39 cellular contexts compared by ENCODE assay signal in genomic region chr19:22260499-22260898, GRCh38. TPM values are rescaled to one million over a fixed set of nuclear protein-coding genes. Genes with fewer than 3 reads are reported as not detected.
"Had no signal": no experiment of that assay in that cellular context is flagged by ENCODE, and none has a peak within 500 bp of the region (broad histone marks: within the 10 kb centered on the region; RNA-seq: fewer than 3 reads in every experiment).

No MANE protein-coding gene starts in this region.

- H3K36me3 Mint-ChIP-seq: activated naive CD4-positive, alpha-beta T cell treated with anti-CD3 and anti-CD28 coated beads, Interleukin-2, amount 50 U/mL, for 24 hours; activated naive CD8-positive, alpha-beta T cell; activated naive CD8-positive, alpha-beta T cell treated with anti-CD3 and anti-CD28 coated beads, Interleukin-2, amount 10 ng/mL, durations not matched to agents 7 days and 5 days; brain had no signal

- H3K9me3 ChIP-seq: ascending aorta had no signal

- H3K27ac Mint-ChIP-seq: activated B cell treated with CpG ODN at 0.5 μM for 24 hours; activated CD4-positive, alpha-beta memory T cell treated with anti-CD3 and anti-CD28 coated beads, Interleukin-2, amount 10 ng/mL, durations not matched to agents 7 days and 5 days; activated CD4-positive, alpha-beta T cell treated with anti-CD3 and anti-CD28 coated beads, Interleukin-2, amount 10 ng/mL, durations not matched to agents 7 days and 5 days; activated naive CD4-positive, alpha-beta T cell treated with anti-CD3 and anti-CD28 coated beads for 36 hours; activated naive CD4-positive, alpha-beta T cell treated with anti-CD3 and anti-CD28 coated beads, Interleukin-2, amount 50 U/mL, for 24 hours; activated naive CD8-positive, alpha-beta T cell; activated naive CD8-positive, alpha-beta T cell treated with anti-CD3 and anti-CD28 coated beads, Interleukin-2, amount 10 ng/mL, durations not matched to agents 7 days and 5 days; activated naive CD8-positive, alpha-beta T cell treated with anti-CD3 and anti-CD28 coated beads, Interleukin-2, amount 50 U/mL, for 24 hours; activated T-cell treated with anti-CD3 and anti-CD28 coated beads, Interleukin-2, amount 50 U/mL, for 72 hours; activated T-helper 1 cell treated with anti-CD3 and anti-CD28 coated beads, Interleukin-12 subunit alpha, Interleukin-12 subunit beta, Interleukin-2, Interleukin-4 antibody, amounts not matched to agents 30 ng/mL and 10 ng/mL and 1 ng/mL, durations not matched to agents 14 hours and 24 hours and 36 hours; activated T-helper 17 cell treated with anti-CD3 and anti-CD28 coated beads, Interleukin-2, amount 50 U/mL, for 72 hours; brain; T-helper 17 cell; T-helper 2 cell treated with Interferon-gamma antibody and Interleukin-4, amounts not matched to agents 5 μg/mL and 100 μg/mL, for 36 hours had no signal

- H3K4me1 ChIP-seq: ascending aorta had no signal

- DNase-seq: activated B cell treated with CpG ODN at 0.5 μM for 24 hours; activated CD4-positive, alpha-beta memory T cell treated with anti-CD3 and anti-CD28 coated beads, Interleukin-2, amount 10 ng/mL, durations not matched to agents 7 days and 5 days; activated CD4-positive, alpha-beta T cell treated with anti-CD3 and anti-CD28 coated beads for 4 hours; activated CD4-positive, alpha-beta T cell treated with anti-CD3 and anti-CD28 coated beads, Interleukin-2, amount 10 ng/mL, durations not matched to agents 7 days and 5 days; activated CD4-positive, alpha-beta T cell treated with anti-CD3 and anti-CD28 coated beads, Interleukin-2, amount 50 U/mL, for 48 hours; activated CD4-positive, CD25-positive, alpha-beta regulatory T cell treated with anti-CD3 and anti-CD28 coated beads, Interleukin-2, amount 50 U/mL, for 72 hours; activated CD8-positive, alpha-beta memory T cell treated with anti-CD3 and anti-CD28 coated beads, Interleukin-2, amount 50 U/mL, for 4 hours; activated effector memory CD4-positive, alpha-beta T cell treated with anti-CD3 and anti-CD28 coated beads, Interleukin-2, amount 50 U/mL, for 16 hours; activated gamma-delta T cell treated with Interleukin-2 at 50 U/mL for 16 hours; activated naive CD4-positive, alpha-beta T cell; activated naive CD4-positive, alpha-beta T cell treated with anti-CD3 and anti-CD28 coated beads for 36 hours; activated naive CD8-positive, alpha-beta T cell treated with anti-CD3 and anti-CD28 coated beads, Interleukin-2, amount 10 ng/mL, durations not matched to agents 7 days and 5 days; activated naive CD8-positive, alpha-beta T cell treated with anti-CD3 and anti-CD28 coated beads, Interleukin-2, amount 50 U/mL, for 24 hours; activated T-cell treated with anti-CD3 and anti-CD28 coated beads for 4 hours; activated T-cell treated with anti-CD3 and anti-CD28 coated beads, Interleukin-2, amount 50 U/mL, for 1 hour; activated T-cell treated with anti-CD3 and anti-CD28 coated beads, Interleukin-2, amount 50 U/mL, for 4 hours; activated T-cell treated with anti-CD3 and anti-CD28 coated beads, Interleukin-2, amount 50 U/mL, for 72 hours; amygdala; anterior cingulate cortex; caudate nucleus; cerebellar nuclear complex; T-helper 17 cell; T-helper 9 cell had no signal

- H3K27me3 Mint-ChIP-seq: activated B cell treated with CpG ODN at 0.5 μM for 24 hours; activated CD4-positive, alpha-beta memory T cell treated with anti-CD3 and anti-CD28 coated beads, Interleukin-2, amount 10 ng/mL, durations not matched to agents 7 days and 5 days; activated CD4-positive, alpha-beta T cell treated with anti-CD3 and anti-CD28 coated beads, Interleukin-2, amount 10 ng/mL, durations not matched to agents 7 days and 5 days; activated naive CD8-positive, alpha-beta T cell; activated naive CD8-positive, alpha-beta T cell treated with anti-CD3 and anti-CD28 coated beads, Interleukin-2, amount 10 ng/mL, durations not matched to agents 7 days and 5 days; activated naive CD8-positive, alpha-beta T cell treated with anti-CD3 and anti-CD28 coated beads, Interleukin-2, amount 50 U/mL, for 24 hours; activated T-helper 17 cell treated with anti-CD3 and anti-CD28 coated beads, Interleukin-2, amount 50 U/mL, for 72 hours; brain; central memory CD8-positive, alpha-beta T cell; T-helper 17 cell had no signal

- FAIRE-seq: bronchial epithelial cell, TTC549 had no signal

- ATAC-seq: activated naive CD8-positive, alpha-beta T cell treated with anti-CD3 and anti-CD28 coated beads, Interleukin-2, amount 50 U/mL, for 24 hours; activated T-cell treated with anti-CD3 and anti-CD28 coated beads, Interleukin-2, amount 50 U/mL, for 4 hours; activated T-cell treated with anti-CD3 and anti-CD28 coated beads, Interleukin-2, amount 50 U/mL, for 72 hours; activated T-helper 17 cell treated with anti-CD3 and anti-CD28 coated beads, Interleukin-2, amount 50 U/mL, for 72 hours; T-helper 17 cell had no signal

- H3K36me3 ChIP-seq: ascending aorta, cardiac muscle cell had no signal

- H3K4me3 ChIP-seq: ascending aorta, cardiac muscle cell had no signal

- H3K4me1 Mint-ChIP-seq: activated B cell treated with CpG ODN at 0.5 μM for 24 hours; activated CD4-positive, alpha-beta memory T cell treated with anti-CD3 and anti-CD28 coated beads, Interleukin-2, amount 10 ng/mL, durations not matched to agents 7 days and 5 days; activated CD4-positive, alpha-beta T cell treated with anti-CD3 and anti-CD28 coated beads, Interleukin-2, amount 10 ng/mL, durations not matched to agents 7 days and 5 days; activated naive CD4-positive, alpha-beta T cell treated with anti-CD3 and anti-CD28 coated beads, Interleukin-2, amount 50 U/mL, for 24 hours; activated naive CD8-positive, alpha-beta T cell treated with anti-CD3 and anti-CD28 coated beads, Interleukin-2, amount 10 ng/mL, durations not matched to agents 7 days and 5 days; activated naive CD8-positive, alpha-beta T cell treated with anti-CD3 and anti-CD28 coated beads, Interleukin-2, amount 50 U/mL, for 24 hours; activated T-helper 17 cell treated with anti-CD3 and anti-CD28 coated beads, Interleukin-2, amount 50 U/mL, for 72 hours; brain; central memory CD8-positive, alpha-beta T cell; T-helper 17 cell had no signal

- H3K27me3 ChIP-seq: ascending aorta, cardiac muscle cell had no signal

- H3K4me3 Mint-ChIP-seq: activated B cell treated with CpG ODN at 0.5 μM for 24 hours; activated CD4-positive, alpha-beta memory T cell treated with anti-CD3 and anti-CD28 coated beads, Interleukin-2, amount 10 ng/mL, durations not matched to agents 7 days and 5 days; activated CD4-positive, alpha-beta T cell treated with anti-CD3 and anti-CD28 coated beads, Interleukin-2, amount 10 ng/mL, durations not matched to agents 7 days and 5 days; activated naive CD4-positive, alpha-beta T cell treated with anti-CD3 and anti-CD28 coated beads for 36 hours; activated naive CD4-positive, alpha-beta T cell treated with anti-CD3 and anti-CD28 coated beads, Interleukin-2, amount 50 U/mL, for 24 hours; activated naive CD8-positive, alpha-beta T cell; activated naive CD8-positive, alpha-beta T cell treated with anti-CD3 and anti-CD28 coated beads, Interleukin-2, amount 10 ng/mL, durations not matched to agents 7 days and 5 days; activated naive CD8-positive, alpha-beta T cell treated with anti-CD3 and anti-CD28 coated beads, Interleukin-2, amount 50 U/mL, for 24 hours; activated T-cell treated with anti-CD3 and anti-CD28 coated beads, Interleukin-2, amount 50 U/mL, for 4 hours; activated T-cell treated with anti-CD3 and anti-CD28 coated beads, Interleukin-2, amount 50 U/mL, for 72 hours; activated T-helper 1 cell treated with anti-CD3 and anti-CD28 coated beads, Interleukin-12 subunit alpha, Interleukin-12 subunit beta, Interleukin-2, Interleukin-4 antibody, amounts not matched to agents 30 ng/mL and 10 ng/mL and 1 ng/mL, durations not matched to agents 14 hours and 24 hours and 36 hours; activated T-helper 17 cell treated with anti-CD3 and anti-CD28 coated beads, Interleukin-2, amount 50 U/mL, for 72 hours; brain; central memory CD8-positive, alpha-beta T cell; T-helper 17 cell; T-helper 2 cell treated with Interferon-gamma antibody and Interleukin-4, amounts not matched to agents 5 μg/mL and 100 μg/mL, for 36 hours had no signal

- H3K27ac ChIP-seq: ascending aorta, cardiac muscle cell, VCaP had no signal

RNA-seq across cellular contexts. Expression of gene ZNF729, which starts 25.7 kb away (rescaled TPM):
- total RNA-seq: activated B cell treated with CpG ODN at 0.5 μM for 24 hours; activated CD4-positive, alpha-beta memory T cell treated with anti-CD3 and anti-CD28 coated beads, Interleukin-2, amount 10 ng/mL, durations not matched to agents 7 days and 5 days; activated CD4-positive, alpha-beta T cell treated with anti-CD3 and anti-CD28 coated beads, Interleukin-2, amount 10 ng/mL, durations not matched to agents 7 days and 5 days; activated CD8-positive, alpha-beta memory T cell treated with anti-CD3 and anti-CD28 coated beads for 36 hours; activated naive CD4-positive, alpha-beta T cell treated with anti-CD3 and anti-CD28 coated beads for 36 hours; activated naive CD8-positive, alpha-beta T cell treated with anti-CD3 and anti-CD28 coated beads, Interleukin-2, amount 10 ng/mL, durations not matched to agents 7 days and 5 days; activated T-cell treated with anti-CD3 and anti-CD28 coated beads, Interleukin-2, amount 50 U/mL, for 4 hours; activated T-cell treated with anti-CD3 and anti-CD28 coated beads, Interleukin-2, amount 50 U/mL, for 72 hours; activated T-helper 1 cell treated with anti-CD3 and anti-CD28 coated beads, Interleukin-12 subunit alpha, Interleukin-12 subunit beta, Interleukin-2, Interleukin-4 antibody, amounts not matched to agents 30 ng/mL and 10 ng/mL and 1 ng/mL, durations not matched to agents 14 hours and 24 hours and 36 hours; activated T-helper 17 cell treated with anti-CD3 and anti-CD28 coated beads, Interleukin-2, amount 50 U/mL, for 72 hours; ascending aorta; bronchial epithelial cell; cardiac muscle cell; chondrocyte; T-helper 1 cell treated with Interleukin-12 subunit alpha and Interleukin-12 subunit beta and Interleukin-4 antibody, amounts not matched to agents 30 ng/mL and 1 ng/mL, for 36 hours; T-helper 17 cell had no signal
- polyA plus RNA-seq: adipose tissue, cardiac muscle cell had no signal
